Comparison of ENCODE assay signal across 1 cellular context in the genomic region with DNA sequence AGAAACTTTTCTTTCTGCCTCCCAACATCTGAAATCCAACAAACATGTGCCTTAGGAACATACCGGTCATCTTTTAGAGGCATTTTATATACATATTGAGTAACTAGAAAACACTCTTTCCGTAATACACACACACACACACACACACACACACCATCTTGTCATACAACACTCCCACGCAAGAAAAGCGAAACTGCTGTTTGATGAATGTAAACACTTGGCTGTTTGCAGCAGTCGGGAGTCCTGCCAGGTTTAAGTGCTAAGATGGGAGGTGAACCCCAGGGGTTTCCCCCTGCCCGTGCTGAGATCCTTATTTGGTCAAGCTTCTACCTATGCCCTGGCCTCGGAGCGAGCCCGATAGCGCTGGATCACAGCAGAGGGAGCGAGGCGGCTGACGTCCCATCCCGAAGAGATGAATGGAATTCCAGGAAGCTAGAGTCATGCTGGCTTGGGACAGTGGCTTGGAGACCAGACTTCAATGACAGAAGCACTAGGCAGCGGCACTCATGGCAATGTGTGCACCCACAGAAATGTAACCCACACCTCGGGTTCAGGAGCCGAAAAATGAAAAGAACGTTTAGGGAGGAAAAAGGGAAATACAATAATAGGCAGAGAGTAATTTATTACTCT.
TF ChIP-seq lines count a peak whose summit lies in the region.

No MANE protein-coding gene starts in this region.

TF ChIP-seq in K562, 482 proteins besides CTCF, POLR2A, EP300 and RAD21:
- TF ChIP-seq, protein P1, sequence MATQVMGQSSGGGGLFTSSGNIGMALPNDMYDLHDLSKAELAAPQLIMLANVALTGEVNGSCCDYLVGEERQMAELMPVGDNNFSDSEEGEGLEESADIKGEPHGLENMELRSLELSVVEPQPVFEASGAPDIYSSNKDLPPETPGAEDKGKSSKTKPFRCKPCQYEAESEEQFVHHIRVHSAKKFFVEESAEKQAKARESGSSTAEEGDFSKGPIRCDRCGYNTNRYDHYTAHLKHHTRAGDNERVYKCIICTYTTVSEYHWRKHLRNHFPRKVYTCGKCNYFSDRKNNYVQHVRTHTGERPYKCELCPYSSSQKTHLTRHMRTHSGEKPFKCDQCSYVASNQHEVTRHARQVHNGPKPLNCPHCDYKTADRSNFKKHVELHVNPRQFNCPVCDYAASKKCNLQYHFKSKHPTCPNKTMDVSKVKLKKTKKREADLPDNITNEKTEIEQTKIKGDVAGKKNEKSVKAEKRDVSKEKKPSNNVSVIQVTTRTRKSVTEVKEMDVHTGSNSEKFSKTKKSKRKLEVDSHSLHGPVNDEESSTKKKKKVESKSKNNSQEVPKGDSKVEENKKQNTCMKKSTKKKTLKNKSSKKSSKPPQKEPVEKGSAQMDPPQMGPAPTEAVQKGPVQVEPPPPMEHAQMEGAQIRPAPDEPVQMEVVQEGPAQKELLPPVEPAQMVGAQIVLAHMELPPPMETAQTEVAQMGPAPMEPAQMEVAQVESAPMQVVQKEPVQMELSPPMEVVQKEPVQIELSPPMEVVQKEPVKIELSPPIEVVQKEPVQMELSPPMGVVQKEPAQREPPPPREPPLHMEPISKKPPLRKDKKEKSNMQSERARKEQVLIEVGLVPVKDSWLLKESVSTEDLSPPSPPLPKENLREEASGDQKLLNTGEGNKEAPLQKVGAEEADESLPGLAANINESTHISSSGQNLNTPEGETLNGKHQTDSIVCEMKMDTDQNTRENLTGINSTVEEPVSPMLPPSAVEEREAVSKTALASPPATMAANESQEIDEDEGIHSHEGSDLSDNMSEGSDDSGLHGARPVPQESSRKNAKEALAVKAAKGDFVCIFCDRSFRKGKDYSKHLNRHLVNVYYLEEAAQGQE (CRISPR knock-in tag; IDR thresholded peaks at IDR 0.05; ENCODE audit: low read depth): no peak
- TF ChIP-seq, protein P2, sequence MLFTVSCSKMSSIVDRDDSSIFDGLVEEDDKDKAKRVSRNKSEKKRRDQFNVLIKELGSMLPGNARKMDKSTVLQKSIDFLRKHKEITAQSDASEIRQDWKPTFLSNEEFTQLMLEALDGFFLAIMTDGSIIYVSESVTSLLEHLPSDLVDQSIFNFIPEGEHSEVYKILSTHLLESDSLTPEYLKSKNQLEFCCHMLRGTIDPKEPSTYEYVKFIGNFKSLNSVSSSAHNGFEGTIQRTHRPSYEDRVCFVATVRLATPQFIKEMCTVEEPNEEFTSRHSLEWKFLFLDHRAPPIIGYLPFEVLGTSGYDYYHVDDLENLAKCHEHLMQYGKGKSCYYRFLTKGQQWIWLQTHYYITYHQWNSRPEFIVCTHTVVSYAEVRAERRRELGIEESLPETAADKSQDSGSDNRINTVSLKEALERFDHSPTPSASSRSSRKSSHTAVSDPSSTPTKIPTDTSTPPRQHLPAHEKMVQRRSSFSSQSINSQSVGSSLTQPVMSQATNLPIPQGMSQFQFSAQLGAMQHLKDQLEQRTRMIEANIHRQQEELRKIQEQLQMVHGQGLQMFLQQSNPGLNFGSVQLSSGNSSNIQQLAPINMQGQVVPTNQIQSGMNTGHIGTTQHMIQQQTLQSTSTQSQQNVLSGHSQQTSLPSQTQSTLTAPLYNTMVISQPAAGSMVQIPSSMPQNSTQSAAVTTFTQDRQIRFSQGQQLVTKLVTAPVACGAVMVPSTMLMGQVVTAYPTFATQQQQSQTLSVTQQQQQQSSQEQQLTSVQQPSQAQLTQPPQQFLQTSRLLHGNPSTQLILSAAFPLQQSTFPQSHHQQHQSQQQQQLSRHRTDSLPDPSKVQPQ (CRISPR knock-in tag; IDR thresholded peaks at IDR 0.05; ENCODE audit: borderline replicate concordance): no peak
